Comparison of ENCODE assay signal across 10 cellular contexts in genomic region chr2:200540793-200541192, GRCh38.
"Had no signal": no experiment of that assay in that cellular context is flagged by ENCODE, and none has a peak within 500 bp of the region (broad histone marks: within the 10 kb centered on the region; RNA-seq: fewer than 3 reads in every experiment).

No MANE protein-coding gene starts in this region.

- H2AFZ ChIP-seq: GM23248, GM23338 had no signal

- H3K4me1 Mint-ChIP-seq: GM23338, H9 had no signal

- H3K9me3 ChIP-seq: HAP-1 had no signal

- H3K9ac ChIP-seq: GM23248 had no signal

- H3K27ac ChIP-seq: GM23248 had no signal

- H3K4me2 ChIP-seq: GM23338 had no signal

- H3K4me3 ChIP-seq: GM23248, GM23338, HAP-1 had no signal

- FAIRE-seq: H1 had no signal

- H3K27ac Mint-ChIP-seq: GM23338, H9, HFFc6 had no signal

- H3K4me3 Mint-ChIP-seq: GM23338, H9, HFFc6 had no signal

- H3K9me3 Mint-ChIP-seq: GM23338, HFFc6 had no signal

- ATAC-seq: GM23338, HCT116 had no signal

- DNase-seq: GM23248, GOT3, H7, H9, HCEC 1CT, HFFc6 had no signal

- H3K4me1 ChIP-seq: HAP-1 had no signal
